In the genomic region with DNA sequence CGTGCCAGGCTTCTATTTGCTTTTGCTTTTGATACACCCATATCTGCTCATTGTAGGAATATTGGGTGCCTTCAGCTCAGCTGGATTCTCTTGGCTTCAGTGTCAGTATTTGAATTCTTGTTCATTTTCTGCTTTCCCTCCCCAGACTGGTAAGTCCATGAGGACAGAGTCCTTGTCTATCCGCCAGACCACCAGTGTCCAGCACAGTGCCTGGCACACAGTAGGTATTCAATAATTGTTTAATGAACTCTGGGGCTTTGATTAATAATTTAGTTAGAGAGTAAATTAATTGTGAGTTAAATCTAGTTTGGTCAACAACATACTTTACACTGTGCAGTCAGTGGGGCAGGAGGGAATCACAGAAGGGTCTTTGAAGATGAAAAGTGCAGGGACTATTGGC, we compare ENCODE assay signal across 8 cellular contexts.
DNase-seq lines count a peak whose midpoint lies in the region; ATAC-seq and TF ChIP-seq lines count a peak whose summit lies in the region.

No MANE protein-coding gene starts in this region.

- DNase-seq in heart left ventricle, result no peak
- no peak for DNase-seq in Right ventricle myocardium inferior (ENCODE audit: missing footprints)
- DNase-seq in body of pancreas, result no peak
- no peak for DNase-seq in NCI-H2081 (lab: John Stamatoyannopoulos, UW)
- DNase-seq in NCI-H69 (lab: John Stamatoyannopoulos, UW), result no peak

- H3K9ac ChIP-seq in mucosa of stomach (ENCODE audit: low read length), result peak overlapping the region; percentile 72

- intact Hi-C loops in heart left ventricle (cut with DNase I) (loop anchor here (1.0 to 10.0 kb wide), 24 partner anchors 79 to 852 kb away; a partner anchor contains a TSS), Right ventricle myocardium inferior (cut with DNase I) (loop anchor here (1.0 to 5.0 kb wide), 6 partner anchors 19 to 794 kb away; a partner anchor contains a TSS), body of pancreas (cut with DNase I) (no loop called here)

- ATAC-seq in heart left ventricle (no peak), Right ventricle myocardium inferior (no peak), body of pancreas (no peak), HG02798 (IDR thresholded peaks at IDR 0.05; ENCODE audit: poor library complexity, unreplicated experiment) (no peak)

- 95 to 99% (median 98%) methylated on average over 2 of the region's 2 CpGs for WGBS in heart left ventricle, 4 donors
- WGBS in body of pancreas, 2 donors, result 45 to 60% methylated on average over 2 of the region's 2 CpGs
- 96% methylated on average over 2 of the region's 2 CpGs for WGBS in urinary bladder

- H3K4me3 ChIP-seq in heart left ventricle (peak overlapping the region in 10 of 12 donors; percentile 43 to 69 (median 62)), body of pancreas (no peak overlapping the region), mucosa of stomach (ENCODE audit: low read length) (peak overlapping the region; percentile 39), urinary bladder (ENCODE audit: low read depth, low read length) (peak overlapping the region; percentile 24)

- H3K36me3 ChIP-seq in heart left ventricle (no peaks in the 10 kb centered on the region), body of pancreas (replicated peaks in 1 of 2; ENCODE audit: insufficient read depth in 1 of 2, low read depth in 2 of 2) (no peaks in the 10 kb centered on the region), mucosa of stomach (ENCODE audit: control insufficient read depth, insufficient read depth, low read length) (no peaks in the 10 kb centered on the region), urinary bladder (ENCODE audit: insufficient read depth) (no peaks in the 10 kb centered on the region)

- TF ChIP-seq CTCF in heart left ventricle (IDR thresholded peaks at IDR 0.05), result no peak
- no peak for TF ChIP-seq CTCF in body of pancreas (IDR thresholded peaks at IDR 0.05)

- H3K9me3 ChIP-seq in heart left ventricle (no peaks in the 10 kb centered on the region), body of pancreas (no peaks in the 10 kb centered on the region), mucosa of stomach (ENCODE audit: control insufficient read depth, low read length) (no peaks in the 10 kb centered on the region)

- no peaks in the 10 kb centered on the region for H3K27me3 ChIP-seq in heart left ventricle
- H3K27me3 ChIP-seq in body of pancreas, result no peaks in the 10 kb centered on the region
- no peaks in the 10 kb centered on the region for H3K27me3 ChIP-seq in mucosa of stomach (ENCODE audit: control insufficient read depth, insufficient read depth, low read length)

- H3K27ac ChIP-seq in heart left ventricle, result peak overlapping the region; percentile 95 to 99 (median 97)
- H3K27ac ChIP-seq in body of pancreas, result peak overlapping the region; percentile 97 to 99 (median 98)
- peak overlapping the region; percentile 93 for H3K27ac ChIP-seq in urinary bladder (ENCODE audit: low read depth)

- H3K4me1 ChIP-seq in heart left ventricle (peaks cover 0 to 53% (median 29%) of the 10 kb centered on the region in 12 donors), body of pancreas (peaks cover 66% of the 10 kb centered on the region), mucosa of stomach (ENCODE audit: control insufficient read depth, insufficient read depth, low read length) (peaks cover 38% of the 10 kb centered on the region), urinary bladder (ENCODE audit: insufficient read depth) (no peaks in the 10 kb centered on the region)

- TF ChIP-seq POLR2A in heart left ventricle (IDR thresholded peaks at IDR 0.05) (no peak), body of pancreas (IDR thresholded peaks at IDR 0.05) (no peak)

Comparison
In these comparisons a context has a peak if more than half of its experiments do, and no peak if none do; other contexts are left out.
1. H3K4me3 ChIP-seq: peak in heart left ventricle (10 of 12), mucosa of stomach (single experiment) and urinary bladder (single experiment); none in body of pancreas (0 of 2).
2. Peak in every context shown above with its lines, with median percentiles within 50 percentile points of each other: H3K27ac ChIP-seq.